ENCODE assay signal across 11 cellular contexts in the genomic region with DNA sequence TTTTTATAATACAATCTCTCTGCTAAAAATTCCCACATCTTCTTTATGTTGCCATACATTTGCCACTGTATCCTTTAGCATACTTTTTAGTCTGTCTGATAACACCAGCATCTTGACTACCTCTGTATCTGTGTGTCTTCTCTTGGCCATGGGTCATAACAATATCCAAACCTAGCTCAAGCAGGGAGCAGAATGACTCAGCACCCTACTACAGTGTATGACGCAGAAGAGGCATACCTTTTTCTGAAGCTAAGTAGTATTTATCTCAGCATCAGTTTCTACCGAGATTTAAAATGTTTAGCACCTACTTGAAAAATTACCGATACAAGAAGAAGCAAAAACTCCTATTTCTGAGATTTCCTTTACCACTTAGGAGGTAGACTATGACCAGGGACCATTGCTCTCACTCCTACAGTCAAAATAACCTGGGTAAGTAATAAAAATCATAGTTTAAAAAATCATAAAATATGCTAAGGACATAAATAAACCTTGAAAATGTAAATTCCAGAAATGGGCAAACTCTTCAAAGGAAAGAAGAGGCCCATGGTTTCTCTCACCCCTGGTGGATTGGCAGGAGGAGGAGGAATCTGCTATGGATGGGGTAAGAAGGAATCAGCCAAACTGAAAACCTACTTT.
DNase-seq lines count a peak whose midpoint lies in the region; ATAC-seq, FAIRE-seq and TF ChIP-seq lines count a peak whose summit lies in the region.
"Had no signal": no experiment of that assay in that cellular context is flagged by ENCODE, and none has a peak within 500 bp of the region (broad histone marks: within the 10 kb centered on the region; RNA-seq: fewer than 3 reads in every experiment).

No MANE protein-coding gene starts in this region.

- DNase-seq in bronchial epithelial cell (ENCODE audit: low read depth) (peak; percentile 95), renal cortical epithelial cell (ENCODE audit: low read depth) (peak; percentile 64), NCI-H1930 (lab: John Stamatoyannopoulos, UW) (no peak), NCI-H1105 treated with DMSO at 0.1 percent for 48 hours (lab: John Stamatoyannopoulos, UW) (no peak), GM03348 (ENCODE audit: low spot score) (no peak)
- no peak for DNase-seq in stimulated activated CD4-positive, alpha-beta T cell treated with anti-CD3 and anti-CD28 coated beads, Interleukin-4, amount 100 ng/mL, for 4 hours
- DNase-seq: small intestine; stimulated activated naive B cell treated with anti-CD40 and anti-IgM and Interleukin-4, amounts not matched to agents 10 μg/mL and 1 μg/mL and 100 μg/mL, for 72 hours; SW 1271 had no signal

- FAIRE-seq in bronchial epithelial cell (lab: Jason Lieb, UNC), result peak; percentile 95
- FAIRE-seq: small intestine had no signal

- H3K4me3 ChIP-seq in bronchial epithelial cell (ENCODE audit: low read depth, low read length), result no peak overlapping the region

- ATAC-seq in GM18520 (IDR thresholded peaks at IDR 0.05; ENCODE audit: unreplicated experiment) (peak; percentile 64), HG03439 (IDR thresholded peaks at IDR 0.05; ENCODE audit: unreplicated experiment) (peak; percentile 77)

- H3K36me3 ChIP-seq in bronchial epithelial cell (ENCODE audit: control insufficient read depth, insufficient read depth, low read length), result no peaks in the 10 kb centered on the region

- H3K27me3 ChIP-seq in bronchial epithelial cell (ENCODE audit: control insufficient read depth, insufficient read depth, low read length), result no peaks in the 10 kb centered on the region

- TF ChIP-seq CTCF in bronchial epithelial cell (IDR thresholded peaks at IDR 0.05; ENCODE audit: insufficient read depth, low read length, severe bottlenecking), result no peak

Comparison
In these comparisons a context has a peak if more than half of its experiments do, and no peak if none do; other contexts are left out.
1. DNase-seq: peak in bronchial epithelial cell (single experiment) and renal cortical epithelial cell (single experiment); none in NCI-H1930 (0 of 2), stimulated activated CD4-positive, alpha-beta T cell treated with anti-CD3 and anti-CD28 coated beads, Interleukin-4, amount 100 ng/mL, for 4 hours (0 of 2), NCI-H1105 treated with DMSO at 0.1 percent for 48 hours (single experiment) and GM03348 (single experiment).